In the genomic region with DNA sequence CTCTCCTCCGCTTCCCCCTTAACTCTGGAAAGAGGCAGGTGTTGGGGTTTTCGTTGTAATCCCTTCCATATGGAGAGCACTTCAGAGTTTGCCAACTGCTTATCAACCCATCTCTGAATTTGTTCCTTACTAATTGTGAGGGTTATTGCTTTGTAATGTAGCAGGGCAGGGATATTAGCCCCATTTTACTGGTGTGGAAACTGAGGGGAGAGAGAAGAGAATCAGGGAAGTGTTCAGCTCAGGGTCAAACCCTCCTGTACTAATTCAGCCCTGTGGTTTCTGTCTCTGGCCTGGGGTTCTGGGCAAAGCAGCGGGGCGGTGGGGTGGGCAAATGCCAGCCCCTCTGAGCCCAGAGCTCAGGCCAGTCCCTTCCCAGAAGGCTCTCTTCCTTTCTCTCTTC, we compare ENCODE assay signal across 15 cellular contexts. TPM values are rescaled to one million over a fixed set of nuclear protein-coding genes. Genes with fewer than 3 reads are reported as not detected.
DNase-seq lines count a peak whose midpoint lies in the region; ATAC-seq and TF ChIP-seq lines count a peak whose summit lies in the region.
"Had no signal": no experiment of that assay in that cellular context is flagged by ENCODE, and none has a peak within 500 bp of the region (broad histone marks: within the 10 kb centered on the region; RNA-seq: fewer than 3 reads in every experiment).

No MANE protein-coding gene starts in this region.

- no peaks in the 10 kb centered on the region for H3K27me3 ChIP-seq in ascending aorta
- no peaks in the 10 kb centered on the region for H3K27me3 ChIP-seq in gastrocnemius medialis

- no peak for ATAC-seq in gastrocnemius medialis
- ATAC-seq: PC-3, Right ventricle myocardium inferior had no signal

- H3K4me3 ChIP-seq in ascending aorta (no peak overlapping the region), gastrocnemius medialis (no peak overlapping the region)

- H3K27ac ChIP-seq in ascending aorta: peak overlapping the region; percentile 74 to 87
- peak overlapping the region in 3 of 4 donors; percentile 81 to 93 (median 88) for H3K27ac ChIP-seq in gastrocnemius medialis

- no peak for TF ChIP-seq POLR2A in gastrocnemius medialis (IDR thresholded peaks at IDR 0.05)

- H3K36me3 ChIP-seq in ascending aorta (no peaks in the 10 kb centered on the region), gastrocnemius medialis (no peaks in the 10 kb centered on the region)

- H3K4me1 ChIP-seq in ascending aorta: peaks cover 10 to 21% of the 10 kb centered on the region in 2 donors
- H3K4me1 ChIP-seq in gastrocnemius medialis: peaks cover 11 to 18% of the 10 kb centered on the region in 2 donors

- H3K9me3 ChIP-seq in ascending aorta (no peaks in the 10 kb centered on the region), gastrocnemius medialis (no peaks in the 10 kb centered on the region)
- H3K9me3 ChIP-seq: SK-N-SH had no signal

- DNase-seq in DMS 273 (lab: John Stamatoyannopoulos, UW; ENCODE audit: unreplicated experiment) (peak; percentile 100), NCI-H524 treated with DMSO at 0.1 percent for 48 hours (lab: John Stamatoyannopoulos, UW) (peak; percentile 68), ascending aorta (ENCODE audit: low spot score in 2 of 2) (no peak), gastrocnemius medialis (no peak), head of caudate nucleus (no peak), NCI-H226 (no peak)
- no peak for DNase-seq in NK-92 treated with Interleukin-12 subunit alpha and Interleukin-12 subunit beta, amount 100 ng/mL, for 24 hours (lab: John Stamatoyannopoulos, UW)
- DNase-seq: DMS153, KBM-7, NCI-H1105, NCI-H187, NCI-H510A treated with DMSO at 0.1 percent for 48 hours, PC-3, SK-N-SH had no signal

- intact Hi-C loops in ascending aorta (cut with DNase I): loop anchor here (10.0 kb wide), 1 partner anchor 246 kb away; no protein-coding TSS in a partner anchor
- intact Hi-C loops in gastrocnemius medialis (cut with DNase I; ENCODE audit: low total_unique reads): no loop called here
- intact Hi-C loops in head of caudate nucleus (cut with DNase I): loop anchor here (10.0 kb wide), 1 partner anchor 234 kb away; no protein-coding TSS in a partner anchor

- no peak for TF ChIP-seq CTCF in ascending aorta (IDR thresholded peaks at IDR 0.05)
- no peak for TF ChIP-seq CTCF in gastrocnemius medialis (IDR thresholded peaks at IDR 0.05 in 4 of 5, conservative IDR thresholded peaks at IDR 0.05 in 1 of 5)

- in situ Hi-C loops in gastrocnemius medialis (cut with MboI; ENCODE audit: low sequenced_read_pairs in 4 of 4): loop anchor here in 3 of 4 donors (10.0 kb wide), 2 partner anchors 84 to 164 kb away; a partner anchor contains a TSS

RNA-seq across cellular contexts. Expression of a gene that starts 3.1 kb away (rescaled TPM):
- 47.6 TPM for total RNA-seq in ascending aorta
- 10 to 100 TPM; 15.9 to 30.8 (median 23.1) TPM for total RNA-seq in gastrocnemius medialis

Comparison
In these comparisons a context has a peak if more than half of its experiments do, and no peak if none do; other contexts are left out.
1. DNase-seq: peak in DMS 273 (single experiment) and NCI-H524 treated with DMSO at 0.1 percent for 48 hours (single experiment); none in ascending aorta (0 of 2), gastrocnemius medialis (0 of 2), head of caudate nucleus (0 of 42), NCI-H226 (single experiment) and NK-92 treated with Interleukin-12 subunit alpha and Interleukin-12 subunit beta, amount 100 ng/mL, for 24 hours (single experiment).